In the genomic region with DNA sequence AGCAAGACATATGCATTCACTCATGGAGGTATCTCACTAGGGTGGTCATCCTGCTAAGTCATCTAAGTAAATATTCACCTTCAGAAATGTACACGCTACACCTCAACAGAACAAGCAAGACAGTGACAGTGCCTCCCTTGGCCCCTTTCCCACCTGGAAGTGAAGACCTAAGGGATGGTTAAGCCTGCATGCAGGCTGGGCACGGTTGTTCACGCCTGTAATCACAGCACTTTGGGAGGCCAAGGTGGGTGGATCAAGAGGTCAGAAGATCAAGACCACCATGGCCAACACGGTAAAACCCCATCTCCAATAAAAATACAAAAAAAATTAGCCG, we compare ENCODE assay signal across 24 cellular contexts. TPM values are rescaled to one million over a fixed set of nuclear protein-coding genes. Genes with fewer than 3 reads are reported as not detected.
A peak's percentile ranks its signal among the peaks of the same experiment; 100 is the strongest.
DNase-seq lines count a peak whose midpoint lies in the region; ATAC-seq and TF ChIP-seq lines count a peak whose summit lies in the region.
"Had no signal": no experiment of that assay in that cellular context is flagged by ENCODE, and none has a peak within 500 bp of the region (broad histone marks: within the 10 kb centered on the region; RNA-seq: fewer than 3 reads in every experiment).

No MANE protein-coding gene starts in this region.

- no peak for TF ChIP-seq EP300 in stomach (IDR thresholded peaks at IDR 0.05)
- no peak for TF ChIP-seq EP300 in ovary (IDR thresholded peaks at IDR 0.05)

- intact Hi-C loops in left cardiac atrium (cut with DNase I): no loop called here
- intact Hi-C loops in esophagus squamous epithelium (cut with DNase I): no loop called here
- intact Hi-C loops in stomach (cut with DNase I; ENCODE audit: low total_unique reads): no loop called here
- intact Hi-C loops in uterus (cut with DNase I; ENCODE audit: low total_unique reads): no loop called here
- intact Hi-C loops in ovary (cut with DNase I): no loop called here

- peak overlapping the region in 1 of 2 donors; percentile 88 for H3K4me3 ChIP-seq in right atrium auricular region
- no peak overlapping the region for H3K4me3 ChIP-seq in esophagus squamous epithelium
- peak overlapping the region in 2 of 4 donors; percentile 78 to 82 for H3K4me3 ChIP-seq in stomach
- H3K4me3 ChIP-seq in uterus: no peak overlapping the region
- H3K4me3 ChIP-seq in ovary: no peak overlapping the region
- H3K4me3 ChIP-seq: GM23248, HAP-1 had no signal

- DNase-seq in right atrium auricular region (ENCODE audit: low spot score) (no peak), left cardiac atrium (no peak), esophagus squamous epithelium (lab: John Stamatoyannopoulos, UW) (no peak), stomach (peak; percentile 2), uterus (no peak), ovary (no peak), CD1c-positive myeloid dendritic cell (ENCODE audit: extremely low spot score) (no peak)
- DNase-seq: BE2C; CD4-positive, CD25-positive, alpha-beta regulatory T cell; Karpas-422; MV-4-11; NCI-H1105 treated with DMSO at 0.1 percent for 48 hours; NCI-H1694; NCI-H2081; NCI-H2171; NCI-H345; NCI-H524; NCI-H774; NK-92 treated with Interleukin-12 subunit alpha and Interleukin-12 subunit beta, amount 100 ng/mL, for 24 hours had no signal

- TF ChIP-seq CTCF in right atrium auricular region (IDR thresholded peaks at IDR 0.05) (no peak), esophagus squamous epithelium (IDR thresholded peaks at IDR 0.05) (no peak), stomach (IDR thresholded peaks at IDR 0.05) (no peak), uterus (IDR thresholded peaks at IDR 0.05) (no peak), ovary (IDR thresholded peaks at IDR 0.05) (no peak)

- 73 to 77% methylated on average over 5 of the region's 5 CpGs for WGBS in esophagus squamous epithelium, 2 donors
- 67 to 87% (median 79%) methylated on average over 5 of the region's 5 CpGs for WGBS in stomach, 5 donors
- WGBS in ovary, 3 donors: 80 to 95% (median 86%) methylated on average over 5 of the region's 5 CpGs

- H3K4me1 ChIP-seq in right atrium auricular region (peaks cover 0 to 75% of the 10 kb centered on the region in 2 donors), esophagus squamous epithelium (peaks cover 3 to 65% (median 7%) of the 10 kb centered on the region in 3 donors), stomach (peaks cover 6 to 62% (median 35%) of the 10 kb centered on the region in 4 donors), uterus (peaks cover 0 to 5% of the 10 kb centered on the region in 2 donors), ovary (ENCODE audit: insufficient read depth) (peaks cover under 1% of the 10 kb centered on the region)
- H3K4me1 ChIP-seq: BE2C, HAP-1 had no signal

- H3K27me3 ChIP-seq in right atrium auricular region (no peaks in the 10 kb centered on the region), esophagus squamous epithelium (peaks cover 0 to 43% (median 0%) of the 10 kb centered on the region in 4 donors), stomach (peaks cover 0 to 46% (median 23%) of the 10 kb centered on the region in 3 donors), uterus (no peaks in the 10 kb centered on the region), ovary (no peaks in the 10 kb centered on the region)

- H3K9me3 ChIP-seq in right atrium auricular region (peaks cover 0 to 3% of the 10 kb centered on the region in 2 donors), esophagus squamous epithelium (no peaks in the 10 kb centered on the region), stomach (no peaks in the 10 kb centered on the region), uterus (no peaks in the 10 kb centered on the region), ovary (no peaks in the 10 kb centered on the region)
- H3K9me3 ChIP-seq: BE2C, HAP-1 had no signal

- peak overlapping the region; percentile 92 to 98 for H3K27ac ChIP-seq in right atrium auricular region
- peak overlapping the region in 3 of 4 donors; percentile 6 to 28 (median 13) for H3K27ac ChIP-seq in esophagus squamous epithelium
- peak overlapping the region in 3 of 5 donors; percentile 6 to 94 (median 88) for H3K27ac ChIP-seq in stomach
- H3K27ac ChIP-seq in uterus: peak overlapping the region; percentile 54 to 78
- H3K27ac ChIP-seq in ovary: no peak overlapping the region
- H3K27ac ChIP-seq: GM23248 had no signal

- no peak for TF ChIP-seq POLR2A in esophagus squamous epithelium (IDR thresholded peaks at IDR 0.05)
- TF ChIP-seq POLR2A in stomach (IDR thresholded peaks at IDR 0.05): no peak
- TF ChIP-seq POLR2A in uterus (IDR thresholded peaks at IDR 0.05): no peak
- TF ChIP-seq POLR2A in ovary (IDR thresholded peaks at IDR 0.05): no peak

- H3K36me3 ChIP-seq in right atrium auricular region (peaks cover 16% of the 10 kb centered on the region), esophagus squamous epithelium (no peaks in the 10 kb centered on the region), stomach (no peaks in the 10 kb centered on the region), uterus (no peaks in the 10 kb centered on the region), ovary (no peaks in the 10 kb centered on the region)
- H3K36me3 ChIP-seq: BE2C, HAP-1 had no signal

- ATAC-seq in left cardiac atrium: no peak
- ATAC-seq: Panc1, SK-N-SH treated with all-trans-retinoic acid at 6 μM for 48 hours had no signal

RNA-seq across cellular contexts. Expression of a gene that starts 4.4 kb away (rescaled TPM):
- 10 to 100 TPM; 80.2 to 91.7 TPM for total RNA-seq in right atrium auricular region
- total RNA-seq in left cardiac atrium: 100 to 1,000 TPM; 157 to 204 TPM
- total RNA-seq in esophagus squamous epithelium: 10 to 100 TPM in 1 of 4 donors, 1 to 10 TPM in 3; 2.4 to 29.6 (median 5.9) TPM
- total RNA-seq in stomach: 10 to 100 TPM; 30.3 to 90.4 (median 52.5) TPM
- polyA plus RNA-seq in stomach: 10 to 100 TPM; 33.0 to 94.1 (median 66.6) TPM
- 100 to 1,000 TPM in 1 of 4 donors, 10 to 100 TPM in 3; 15.8 to 298 (median 66.2) TPM for total RNA-seq in uterus
- 10 to 100 TPM in 4 of 7 donors, 1 to 10 TPM in 3; 3.8 to 70.4 (median 19.1) TPM for total RNA-seq in ovary
- polyA plus RNA-seq in ovary: 10 to 100 TPM; 12.7 to 31.0 TPM

RNA-seq across cellular contexts. Expression of a gene that starts 25.0 kb away (rescaled TPM):
- total RNA-seq in right atrium auricular region (under 1 TPM in 1 of 2 donors, not detected in 1; 0.24 TPM), left cardiac atrium (under 1 TPM in 1 of 2 donors, not detected in 1; 0.24 TPM), esophagus squamous epithelium (not detected), stomach (not detected), uterus (under 1 TPM in 1 of 4 donors, not detected in 3; 0.41 TPM), ovary (not detected)
- polyA plus RNA-seq in stomach (under 1 TPM; 0.19 to 0.61 (median 0.25) TPM), ovary (under 1 TPM in 1 of 2 donors, not detected in 1; 0.18 TPM)
- total RNA-seq: CD4-positive, CD25-positive, alpha-beta regulatory T cell; G401; GM23248 had no signal
- polyA plus RNA-seq: CD4-positive, CD25-positive, alpha-beta regulatory T cell had no signal

RNA-seq across cellular contexts. Expression of a gene that starts 30.4 kb away (rescaled TPM):
- 1 to 10 TPM; 3.8 to 5.9 TPM for total RNA-seq in right atrium auricular region
- 1 to 10 TPM; 3.3 to 4.7 TPM for total RNA-seq in left cardiac atrium
- 10 to 100 TPM in 1 of 4 donors, 1 to 10 TPM in 3; 3.3 to 10.5 (median 5.9) TPM for total RNA-seq in esophagus squamous epithelium
- 10 to 100 TPM in 1 of 5 donors, 1 to 10 TPM in 4; 2.3 to 35.6 (median 7.2) TPM for total RNA-seq in stomach
- 1 to 10 TPM; 2.1 to 6.5 (median 3.1) TPM for polyA plus RNA-seq in stomach
- 10 to 100 TPM in 2 of 4 donors, 1 to 10 TPM in 2; 5.9 to 27.2 (median 11.1) TPM for total RNA-seq in uterus
- total RNA-seq in ovary: 1 to 10 TPM; 6.1 to 9.8 (median 6.9) TPM
- polyA plus RNA-seq in ovary: 1 to 10 TPM; 5.1 to 8.5 TPM
- polyA plus RNA-seq: GM23248 had no signal

Comparison
In these comparisons a context has a peak if more than half of its experiments do, and no peak if none do; other contexts are left out.
1. H3K27ac ChIP-seq: peak in right atrium auricular region (2 of 2), esophagus squamous epithelium (3 of 4), stomach (3 of 5) and uterus (2 of 2); none in ovary (0 of 2).